In the genomic region with DNA sequence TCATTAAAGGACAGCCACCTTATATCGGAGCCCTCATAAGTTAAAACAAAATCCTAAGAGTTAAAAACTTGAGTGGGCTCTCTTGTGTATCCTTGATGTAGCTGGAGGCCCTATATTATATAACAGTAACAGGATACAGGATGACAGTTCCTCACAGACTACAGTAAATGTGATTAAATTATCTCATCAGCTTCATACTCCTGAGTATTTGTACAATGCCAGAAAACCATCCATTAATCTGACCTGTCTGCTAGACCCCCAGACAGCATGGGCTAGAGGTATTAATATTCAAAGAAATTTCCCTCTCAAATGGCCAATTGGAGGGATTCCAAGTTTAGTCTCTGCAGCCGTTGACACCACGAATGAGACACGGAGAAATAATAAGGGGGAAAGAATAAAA, we compare ENCODE assay signal across 12 cellular contexts.
DNase-seq lines count a peak whose midpoint lies in the region; ATAC-seq and TF ChIP-seq lines count a peak whose summit lies in the region.
"Had no signal": no experiment of that assay in that cellular context is flagged by ENCODE, and none has a peak within 500 bp of the region (broad histone marks: within the 10 kb centered on the region; RNA-seq: fewer than 3 reads in every experiment).

No MANE protein-coding gene starts in this region.

- no peaks in the 10 kb centered on the region for H3K9me3 ChIP-seq in right cardiac atrium (ENCODE audit: control insufficient read depth, low read length)
- H3K9me3 ChIP-seq: body of pancreas had no signal

- POLR2A ChIA-PET in activated CD8-positive, alpha-beta T cell treated with anti-CD3 and anti-CD28 coated beads for 36 hours (lab: Charles Lee) = interaction anchor here (0.5 to 3.7 kb wide), 2 partner anchors 76 to 156 kb away, joined by 3 to 28 read pairs; a partner anchor contains a TSS

- H3K9me3 Mint-ChIP-seq in activated CD8-positive, alpha-beta T cell treated with anti-CD3 and anti-CD28 coated beads for 36 hours = no peaks in the 10 kb centered on the region
- peaks cover under 1% of the 10 kb centered on the region for H3K9me3 Mint-ChIP-seq in type B pancreatic cell

- no peak for TF ChIP-seq CTCF in activated CD8-positive, alpha-beta T cell treated with anti-CD3 and anti-CD28 coated beads for 36 hours (IDR thresholded peaks at IDR 0.05)
- no peak for TF ChIP-seq CTCF in type B pancreatic cell (conservative IDR thresholded peaks at IDR 0.05)

- H3K27me3 ChIP-seq in right cardiac atrium (ENCODE audit: control insufficient read depth, insufficient read depth) = no peaks in the 10 kb centered on the region
- H3K27me3 ChIP-seq in layer of hippocampus (ENCODE audit: control insufficient read depth, insufficient read depth, low read length) = no peaks in the 10 kb centered on the region
- H3K27me3 ChIP-seq: body of pancreas had no signal

- H3K4me1 Mint-ChIP-seq in activated CD8-positive, alpha-beta T cell treated with anti-CD3 and anti-CD28 coated beads for 36 hours (ENCODE audit: low read depth) = peaks cover 56% of the 10 kb centered on the region
- H3K4me1 Mint-ChIP-seq in type B pancreatic cell (ENCODE audit: unreplicated experiment) = peaks cover 41% of the 10 kb centered on the region

- H3K27ac ChIP-seq in right cardiac atrium (ENCODE audit: low read length) (no peak overlapping the region), layer of hippocampus (ENCODE audit: low read depth, low read length) (peak overlapping the region; percentile 66)
- H3K27ac ChIP-seq: body of pancreas, HL-60, VCaP had no signal

- H3K4me3 ChIP-seq in right cardiac atrium (ENCODE audit: low read length) = peak overlapping the region; percentile 36
- H3K4me3 ChIP-seq: body of pancreas had no signal

- no peak for DNase-seq in right cardiac atrium
- DNase-seq in Right ventricle myocardium superior = no peak
- DNase-seq in activated CD8-positive, alpha-beta T cell treated with anti-CD3 and anti-CD28 coated beads for 36 hours = no peak
- no peak for DNase-seq in type B pancreatic cell (ENCODE audit: extremely low spot score, unreplicated experiment)
- no peak for DNase-seq in COLO668 (lab: John Stamatoyannopoulos, UW; ENCODE audit: unreplicated experiment)
- DNase-seq: NCI-H446 treated with DMSO at 0.1 percent for 48 hours had no signal

- CTCF ChIA-PET in activated CD8-positive, alpha-beta T cell treated with anti-CD3 and anti-CD28 coated beads for 36 hours (lab: Charles Lee) = interaction anchor here (0.7 to 1.9 kb wide), 8 partner anchors 16 to 522 kb away, joined by 3 to 5 read pairs (median 4); no protein-coding TSS in a partner anchor

- H3K4me1 ChIP-seq in right cardiac atrium (ENCODE audit: control insufficient read depth, insufficient read depth, low read length) = peaks cover 6% of the 10 kb centered on the region

- no peaks in the 10 kb centered on the region for H3K27me3 Mint-ChIP-seq in activated CD8-positive, alpha-beta T cell treated with anti-CD3 and anti-CD28 coated beads for 36 hours
- H3K27me3 Mint-ChIP-seq in type B pancreatic cell = peaks cover 3% of the 10 kb centered on the region

- 35% methylated on average over 4 of the region's 4 CpGs for WGBS in right cardiac atrium

- peak overlapping the region; percentile 46 for H3K4me3 Mint-ChIP-seq in activated CD8-positive, alpha-beta T cell treated with anti-CD3 and anti-CD28 coated beads for 36 hours
- H3K4me3 Mint-ChIP-seq in type B pancreatic cell = peak overlapping the region; percentile 42

- H3K27ac Mint-ChIP-seq in activated CD8-positive, alpha-beta T cell treated with anti-CD3 and anti-CD28 coated beads for 36 hours = peak overlapping the region; percentile 47
- H3K27ac Mint-ChIP-seq in type B pancreatic cell = peak overlapping the region; percentile 42

- ATAC-seq in right cardiac atrium (no peak), Right ventricle myocardium superior (ENCODE audit: poor library complexity) (no peak), HG02973 (IDR thresholded peaks at IDR 0.05; ENCODE audit: unreplicated experiment) (no peak), HG02678 (IDR thresholded peaks at IDR 0.05; ENCODE audit: unreplicated experiment) (no peak)
- ATAC-seq in activated CD8-positive, alpha-beta T cell treated with anti-CD3 and anti-CD28 coated beads for 36 hours = no peak

- intact Hi-C loops in right cardiac atrium (cut with DNase I) (loop anchor here in 3 of 4 donors (5.0 to 10.0 kb wide), 6 partner anchors 145 to 458 kb away; a partner anchor contains a TSS), Right ventricle myocardium superior (cut with DNase I) (loop anchor here (5.0 to 10.0 kb wide), 3 partner anchors 135 to 535 kb away; no protein-coding TSS in a partner anchor)
- intact Hi-C loops in activated CD8-positive, alpha-beta T cell treated with anti-CD3 and anti-CD28 coated beads for 36 hours (cut with micrococcal nuclease) = loop anchor here (5.0 to 10.0 kb wide), 3 partner anchors 158 to 535 kb away; a partner anchor contains a TSS

- H3K36me3 Mint-ChIP-seq in activated CD8-positive, alpha-beta T cell treated with anti-CD3 and anti-CD28 coated beads for 36 hours (ENCODE audit: low read depth) = no peaks in the 10 kb centered on the region
- H3K36me3 Mint-ChIP-seq in type B pancreatic cell = no peaks in the 10 kb centered on the region
